Comparison of ENCODE assay signal across 10 cellular contexts in genomic region chr2:236176417-236176816, GRCh38. TPM values are rescaled to one million over a fixed set of nuclear protein-coding genes. Genes with fewer than 3 reads are reported as not detected.
DNase-seq lines count a peak whose midpoint lies in the region; ATAC-seq and TF ChIP-seq lines count a peak whose summit lies in the region.
"Had no signal": no experiment of that assay in that cellular context is flagged by ENCODE, and none has a peak within 500 bp of the region (broad histone marks: within the 10 kb centered on the region; RNA-seq: fewer than 3 reads in every experiment).

No MANE protein-coding gene starts in this region.

- no peak overlapping the region for H2AFZ ChIP-seq in Karpas-422 (ENCODE audit: low read length)
- H2AFZ ChIP-seq in neural cell (ENCODE audit: low read depth, low read length): no peak overlapping the region

- H3K79me2 ChIP-seq in Karpas-422 (ENCODE audit: low read length): no peaks in the 10 kb centered on the region
- no peaks in the 10 kb centered on the region for H3K79me2 ChIP-seq in neural cell (replicated peaks; ENCODE audit: insufficient read depth, low read length)

- H3K9me2 ChIP-seq in Karpas-422 (replicated peaks; ENCODE audit: insufficient read depth, low read length) (no peaks in the 10 kb centered on the region), neural cell (ENCODE audit: insufficient read depth, low read length) (no peaks in the 10 kb centered on the region)

- DNase-seq in GM06990 (ENCODE audit: extremely low read depth, insufficient read length) (no peak), Karpas-422 (peak; percentile 74), cardiac fibroblast (ENCODE audit: low read depth in 2 of 2) (peak; percentile 35 to 40), islet precursor cell (no peak)
- DNase-seq in activated CD4-positive, alpha-beta T cell treated with anti-CD3 and anti-CD28 coated beads for 1 hour: no peak
- DNase-seq: amygdala had no signal

- no peak for TF ChIP-seq EP300 in neural cell (conservative IDR thresholded peaks at IDR 0.05; ENCODE audit: poor library complexity, severe bottlenecking)

- H3K27me3 ChIP-seq in GM06990 (replicated peaks; ENCODE audit: control insufficient read depth, insufficient read depth, low read length) (no peaks in the 10 kb centered on the region; the same call in none of the 2 replicates), Karpas-422 (ENCODE audit: low read length) (no peaks in the 10 kb centered on the region), neural cell (ENCODE audit: insufficient read depth, low read depth, low read length) (peaks cover 100% of the 10 kb centered on the region)

- H3K4me3 ChIP-seq in GM06990 (replicated peaks; ENCODE audit: low read depth, low read length): no peak overlapping the region
- H3K4me3 ChIP-seq in Karpas-422 (ENCODE audit: low read length): no peak overlapping the region
- no peak overlapping the region for H3K4me3 ChIP-seq in cardiac fibroblast (replicated peaks in 1 of 2; ENCODE audit: low read depth in 2 of 2, low read length in 2 of 2)
- H3K4me3 ChIP-seq in neural cell (ENCODE audit: low read length): no peak overlapping the region

- no peak overlapping the region for H3K9ac ChIP-seq in Karpas-422 (ENCODE audit: low read length)
- no peak overlapping the region for H3K9ac ChIP-seq in neural cell (ENCODE audit: low read length)

- H3K36me3 ChIP-seq in GM06990 (ENCODE audit: control insufficient read depth, insufficient read depth, low read length): no peaks in the 10 kb centered on the region
- no peaks in the 10 kb centered on the region for H3K36me3 ChIP-seq in Karpas-422 (ENCODE audit: insufficient read depth, low read length)
- no peaks in the 10 kb centered on the region for H3K36me3 ChIP-seq in neural cell (ENCODE audit: insufficient read depth, low read length)

- H3F3A ChIP-seq in neural cell (ENCODE audit: insufficient read depth, low read length, poor library complexity, severe bottlenecking): peaks cover 5% of the 10 kb centered on the region

- ATAC-seq in HG03378 (IDR thresholded peaks at IDR 0.05; ENCODE audit: unreplicated experiment) (no peak), HG03159 (IDR thresholded peaks at IDR 0.05; ENCODE audit: unreplicated experiment) (no peak)

- no peak for TF ChIP-seq RAD21 in neural cell (conservative IDR thresholded peaks at IDR 0.05)

- H3K4me2 ChIP-seq in Karpas-422 (ENCODE audit: low read depth, low read length, poor library complexity, severe bottlenecking) (no peak overlapping the region), neural cell (ENCODE audit: low read length) (no peak overlapping the region)

- H3K9me3 ChIP-seq in Karpas-422 (ENCODE audit: low read length): no peaks in the 10 kb centered on the region
- no peaks in the 10 kb centered on the region for H3K9me3 ChIP-seq in neural cell (ENCODE audit: low read length)

- H3K4me1 ChIP-seq in Karpas-422 (ENCODE audit: low read length): no peaks in the 10 kb centered on the region

- H4K20me1 ChIP-seq in Karpas-422 (ENCODE audit: insufficient read depth, low read depth, low read length) (no peaks in the 10 kb centered on the region), neural cell (ENCODE audit: insufficient read depth) (no peaks in the 10 kb centered on the region)

- peak; percentile 59 for TF ChIP-seq CTCF in GM06990 (IDR thresholded peaks at IDR 0.05; ENCODE audit: insufficient read depth, low read length, poor library complexity, severe bottlenecking)
- TF ChIP-seq CTCF in cardiac fibroblast (IDR thresholded peaks at IDR 0.05; ENCODE audit: low read depth, low read length): peak; percentile 59
- TF ChIP-seq CTCF in neural cell (IDR thresholded peaks at IDR 0.05; ENCODE audit: poor library complexity, severe bottlenecking): peak; percentile 32

- H3K27ac ChIP-seq in Karpas-422 (ENCODE audit: low read length) (no peak overlapping the region), neural cell (ENCODE audit: low read length) (no peak overlapping the region)

TF ChIP-seq in neural cell, 6 proteins besides CTCF, POLR2A, EP300 and RAD21:
- TF ChIP-seq EZH2 (IDR thresholded peaks at IDR 0.05; ENCODE audit: borderline replicate concordance, insufficient read depth, low read length, poor library complexity, severe bottlenecking) (no peak), MXI1 (conservative IDR thresholded peaks at IDR 0.05; ENCODE audit: poor library complexity, severe bottlenecking) (no peak), REST (IDR thresholded peaks at IDR 0.05; ENCODE audit: borderline replicate concordance) (no peak), TAF1 (IDR thresholded peaks at IDR 0.05; ENCODE audit: low read depth) (no peak), SMC3 (conservative IDR thresholded peaks at IDR 0.05; ENCODE audit: poor library complexity) (no peak), POLR2AphosphoS5 (IDR thresholded peaks at IDR 0.05) (no peak)

RNA-seq across cellular contexts. Expression of gene GBX2, which starts 8.2 kb away (rescaled TPM):
- total RNA-seq in Karpas-422 (2014; rRNA removed; shearing (Covaris generic); ENCODE audit: low replicate concordance): not detected in 2 replicates
- polyA plus RNA-seq in neural cell: 0.92 and 1.2 TPM in 2 replicates
- 1.0 and 1.7 TPM in 2 replicates for polyA minus RNA-seq in neural cell
- total RNA-seq: myocyte had no signal

Comparison
In these comparisons a context has a peak if more than half of its experiments do, and no peak if none do; other contexts are left out.
1. DNase-seq: peak in Karpas-422 (single experiment) and cardiac fibroblast (2 of 2); none in GM06990 (single experiment), islet precursor cell (single experiment) and activated CD4-positive, alpha-beta T cell treated with anti-CD3 and anti-CD28 coated beads for 1 hour (single experiment).
2. Peak in every context shown above with its lines, with median percentiles within 50 percentile points of each other: CTCF ChIP-seq.